ENCODE assay signal across 9 cellular contexts in the genomic region with DNA sequence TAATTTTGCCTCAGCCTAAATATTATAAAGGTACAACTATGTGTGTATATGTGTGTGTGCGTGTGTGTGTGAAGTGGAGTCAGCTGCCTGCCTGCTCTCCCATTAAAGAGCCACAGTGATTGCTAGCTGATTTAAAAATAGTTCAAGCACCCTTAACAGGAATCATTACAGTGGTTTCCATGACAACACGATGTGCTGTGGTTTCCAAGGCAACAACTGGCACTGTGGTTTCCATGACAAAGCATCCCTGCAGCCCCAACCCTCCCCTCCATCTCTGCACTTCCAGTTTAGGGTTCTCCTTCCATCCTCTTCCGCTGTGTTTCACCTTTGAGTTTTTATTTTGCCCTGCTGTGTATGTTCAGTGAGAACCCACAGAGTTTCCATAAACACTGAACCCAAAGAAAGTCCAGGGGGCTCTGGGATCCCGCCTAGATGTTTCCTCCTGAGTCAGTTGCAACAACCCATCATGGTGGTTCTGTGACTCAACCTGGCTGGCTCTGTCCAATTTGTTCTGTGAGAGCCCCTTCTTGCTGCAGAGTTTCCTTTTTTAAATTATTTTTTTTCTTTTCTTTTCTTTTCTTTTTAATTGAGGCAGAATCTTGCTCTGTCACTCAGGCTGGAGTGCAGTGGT. TPM values are rescaled to one million over a fixed set of nuclear protein-coding genes. Genes with fewer than 3 reads are reported as not detected.
DNase-seq lines count a peak whose midpoint lies in the region; ATAC-seq lines count a peak whose summit lies in the region.
"Had no signal": no experiment of that assay in that cellular context is flagged by ENCODE, and none has a peak within 500 bp of the region (broad histone marks: within the 10 kb centered on the region; RNA-seq: fewer than 3 reads in every experiment).

No MANE protein-coding gene starts in this region.

- H3K4me3 Mint-ChIP-seq in T-helper 17 cell = peak overlapping the region; percentile 15

- peaks cover 4% of the 10 kb centered on the region for H3K4me1 Mint-ChIP-seq in T-helper 17 cell

- no peak overlapping the region for H3K4me3 ChIP-seq in Jurkat, Clone E6-1 (ENCODE audit: low read length)
- H3K4me3 ChIP-seq: sigmoid colon had no signal

- ATAC-seq in T-helper 17 cell (peak; percentile 68), GM19395 (IDR thresholded peaks at IDR 0.05; ENCODE audit: unreplicated experiment) (no peak), HG03460 (IDR thresholded peaks at IDR 0.05; ENCODE audit: unreplicated experiment) (no peak), HG03196 (IDR thresholded peaks at IDR 0.05; ENCODE audit: unreplicated experiment) (no peak)

- H3K27ac Mint-ChIP-seq in T-helper 17 cell = peak overlapping the region; percentile 32

- DNase-seq in CD1c-positive myeloid dendritic cell (ENCODE audit: extremely low spot score) (peak; percentile 46), T-helper 17 cell (no peak), iPS-NIHi11 (ENCODE audit: low spot score) (peak; percentile 75), hepatic stellate cell (ENCODE audit: low spot score) (no peak)
- peak; percentile 55 for DNase-seq in Jurkat, Clone E6-1 (ENCODE audit: low read depth, low spot score)
- DNase-seq: sigmoid colon had no signal

- no peaks in the 10 kb centered on the region for H3K9me3 ChIP-seq in T-helper 17 cell (ENCODE audit: control insufficient read depth, low read length, poor library complexity, severe bottlenecking)
- H3K9me3 ChIP-seq: sigmoid colon had no signal

- H3K36me3 Mint-ChIP-seq in T-helper 17 cell (ENCODE audit: low read depth) = peaks cover 3% of the 10 kb centered on the region

- peaks cover 52% of the 10 kb centered on the region for H3K27me3 Mint-ChIP-seq in T-helper 17 cell

RNA-seq across cellular contexts. Expression of a gene that starts 7.1 kb away (rescaled TPM):
- not detected for polyA plus RNA-seq in Jurkat, Clone E6-1 (2012; ENCODE audit: insufficient read depth, insufficient read length)
- not detected for total RNA-seq in T-helper 17 cell

RNA-seq across cellular contexts. Expression of a gene that starts 17.2 kb away (rescaled TPM):
- polyA plus RNA-seq in Jurkat, Clone E6-1 (2012; ENCODE audit: insufficient read depth, insufficient read length) = 0.59 TPM
- total RNA-seq in T-helper 17 cell = under 1 TPM; 0.17 to 0.18 TPM

RNA-seq across cellular contexts. Expression of a gene that starts 49.7 kb away (rescaled TPM):
- not detected for polyA plus RNA-seq in Jurkat, Clone E6-1 (2012; ENCODE audit: insufficient read depth, insufficient read length)
- under 1 TPM; 0.10 to 0.12 TPM for total RNA-seq in T-helper 17 cell

Comparison
In these comparisons a context has a peak if more than half of its experiments do, and no peak if none do; other contexts are left out.
1. DNase-seq: peak in CD1c-positive myeloid dendritic cell (single experiment), Jurkat, Clone E6-1 (single experiment) and iPS-NIHi11 (single experiment); none in T-helper 17 cell (0 of 3) and hepatic stellate cell (single experiment).